26 cellular contexts compared by ENCODE assay signal in genomic region chr12:103952497-103952896, GRCh38. TPM values are rescaled to one million over a fixed set of nuclear protein-coding genes. Genes with fewer than 3 reads are reported as not detected.
DNase-seq lines count a peak whose midpoint lies in the region; ATAC-seq and TF ChIP-seq lines count a peak whose summit lies in the region.
"Had no signal": no experiment of that assay in that cellular context is flagged by ENCODE, and none has a peak within 500 bp of the region (broad histone marks: within the 10 kb centered on the region; RNA-seq: fewer than 3 reads in every experiment).

No MANE protein-coding gene starts in this region.

- H3K9ac ChIP-seq in BLaER1 = 0 out of 2 replicates have a peak overlapping the region, but pooled peaks have one; percentile 12

- no peak overlapping the region for H3K4me3 ChIP-seq in BLaER1
- no peak overlapping the region for H3K4me3 ChIP-seq in CD8-positive, alpha-beta T cell (ENCODE audit: low read depth, low read length)
- H3K4me3 ChIP-seq in mesodermal cell (ENCODE audit: extremely low read depth, insufficient read depth, low read length, poor library complexity, severe bottlenecking) = no peak overlapping the region
- H3K4me3 ChIP-seq: esophagus squamous epithelium, gastroesophageal sphincter, SJCRH30, thoracic aorta had no signal

- peaks cover 71% of the 10 kb centered on the region for H3K36me3 Mint-ChIP-seq in CD8-positive, alpha-beta T cell
- peaks cover 67% of the 10 kb centered on the region for H3K36me3 Mint-ChIP-seq in activated CD8-positive, alpha-beta T cell treated with anti-CD3 and anti-CD28 coated beads for 36 hours (ENCODE audit: low read depth)

- H3K9me3 ChIP-seq in BLaER1 (no peaks in the 10 kb centered on the region), mesodermal cell (ENCODE audit: control insufficient read depth, low read length) (no peaks in the 10 kb centered on the region)
- no peaks in the 10 kb centered on the region for H3K9me3 ChIP-seq in CD8-positive, alpha-beta T cell (ENCODE audit: low read length)
- H3K9me3 ChIP-seq: Caco-2, esophagus squamous epithelium, gastroesophageal sphincter, SJCRH30, thoracic aorta had no signal

- no peaks in the 10 kb centered on the region for H3K27me3 Mint-ChIP-seq in CD8-positive, alpha-beta T cell (ENCODE audit: low read depth)
- no peaks in the 10 kb centered on the region for H3K27me3 Mint-ChIP-seq in activated CD8-positive, alpha-beta T cell treated with anti-CD3 and anti-CD28 coated beads for 36 hours
- H3K27me3 Mint-ChIP-seq: effector memory CD8-positive, alpha-beta T cell; naive B cell had no signal

- H3K27ac ChIP-seq in BLaER1 = no peak overlapping the region
- no peak overlapping the region for H3K27ac ChIP-seq in CD8-positive, alpha-beta T cell (ENCODE audit: low read depth, low read length)
- H3K27ac ChIP-seq in mesodermal cell (ENCODE audit: low read depth, low read length, severe bottlenecking) = peak overlapping the region; percentile 6
- H3K27ac ChIP-seq: esophagus squamous epithelium, gastroesophageal sphincter, SJCRH30, thoracic aorta, VCaP had no signal

- CTCF ChIA-PET in CD8-positive, alpha-beta T cell (lab: Charles Lee) = interaction anchor here (0.7 to 1.2 kb wide), 2 partner anchors 68 to 72 kb away, joined by 3 to 4 read pairs; no protein-coding TSS in a partner anchor
- CTCF ChIA-PET in activated CD8-positive, alpha-beta T cell treated with anti-CD3 and anti-CD28 coated beads for 36 hours (lab: Charles Lee) = interaction anchor here (1.0 to 1.3 kb wide), 2 partner anchors 10 to 16 kb away, joined by 3 to 6 read pairs; no protein-coding TSS in a partner anchor

- H3K27me3 ChIP-seq in BLaER1 = no peaks in the 10 kb centered on the region
- no peaks in the 10 kb centered on the region for H3K27me3 ChIP-seq in CD8-positive, alpha-beta T cell (ENCODE audit: insufficient read depth, low read length)
- H3K27me3 ChIP-seq: esophagus squamous epithelium, gastroesophageal sphincter, SJCRH30 had no signal

- intact Hi-C loops in CD8-positive, alpha-beta T cell (cut with DNase I, micrococcal nuclease) = no loop called here
- intact Hi-C loops in activated CD8-positive, alpha-beta T cell treated with anti-CD3 and anti-CD28 coated beads for 36 hours (cut with micrococcal nuclease) = no loop called here

- POLR2A ChIA-PET in CD8-positive, alpha-beta T cell (lab: Charles Lee) = interaction anchor here (1.0 to 1.1 kb wide), 2 partner anchors 13 to 22 kb away, joined by 3 read pairs; partner anchors contain the start of genes HSP90B1 and TDG
- POLR2A ChIA-PET in activated CD8-positive, alpha-beta T cell treated with anti-CD3 and anti-CD28 coated beads for 36 hours (lab: Charles Lee) = interaction anchor here (1.0 to 7.2 kb wide), 4 partner anchors 13 to 45 kb away, joined by 3 to 56 read pairs (median 26); partner anchors contain the start of genes HSP90B1 and TDG

- no peak for DNase-seq in CD8-positive, alpha-beta T cell
- DNase-seq in activated CD8-positive, alpha-beta T cell treated with anti-CD3 and anti-CD28 coated beads for 36 hours = no peak
- no peak for DNase-seq in COR-L47 (lab: John Stamatoyannopoulos, UW)
- DNase-seq in NCI-H146 treated with DMSO at 0.1 percent for 48 hours (lab: John Stamatoyannopoulos, UW; ENCODE audit: unreplicated experiment) = no peak
- DNase-seq: activated CD8-positive, alpha-beta memory T cell treated with anti-CD3 and anti-CD28 coated beads for 24 hours; activated gamma-delta T cell; Caco-2; effector memory CD8-positive, alpha-beta T cell; esophagus squamous epithelium; H9; mesenchymal stem cell; naive B cell; NCI-H1092 treated with DMSO at 0.1 percent for 48 hours; NCI-H2081; NCI-H510A; NK-92 treated with Interleukin-12 subunit alpha and Interleukin-12 subunit beta, amount 100 ng/mL, for 24 hours; posterior cingulate gyrus; SJCRH30 had no signal

- ATAC-seq in CD8-positive, alpha-beta T cell = no peak
- ATAC-seq in activated CD8-positive, alpha-beta T cell treated with anti-CD3 and anti-CD28 coated beads for 36 hours = peak; percentile 13
- ATAC-seq in GM19397 (IDR thresholded peaks at IDR 0.05; ENCODE audit: unreplicated experiment) = no peak
- ATAC-seq: effector memory CD8-positive, alpha-beta T cell; gastroesophageal sphincter; Panc1; sciatic nerve had no signal

- H3K27ac Mint-ChIP-seq in CD8-positive, alpha-beta T cell = peak overlapping the region; percentile 61
- H3K27ac Mint-ChIP-seq in activated CD8-positive, alpha-beta T cell treated with anti-CD3 and anti-CD28 coated beads for 36 hours = peak overlapping the region; percentile 93

- H3K4me2 ChIP-seq in BLaER1 = no peak overlapping the region

- H3K9me3 Mint-ChIP-seq in CD8-positive, alpha-beta T cell = no peaks in the 10 kb centered on the region
- H3K9me3 Mint-ChIP-seq in activated CD8-positive, alpha-beta T cell treated with anti-CD3 and anti-CD28 coated beads for 36 hours = no peaks in the 10 kb centered on the region
- H3K9me3 Mint-ChIP-seq: effector memory CD8-positive, alpha-beta T cell; H9; naive B cell had no signal

- H3K36me3 ChIP-seq in BLaER1 (peaks cover 78% of the 10 kb centered on the region), mesodermal cell (ENCODE audit: control insufficient read depth, insufficient read depth, low read length) (peaks cover 68% of the 10 kb centered on the region)
- H3K36me3 ChIP-seq in CD8-positive, alpha-beta T cell (ENCODE audit: insufficient read depth, low read length) = peaks cover 31% of the 10 kb centered on the region

- H3K4me3 Mint-ChIP-seq in CD8-positive, alpha-beta T cell = no peak overlapping the region
- H3K4me3 Mint-ChIP-seq in activated CD8-positive, alpha-beta T cell treated with anti-CD3 and anti-CD28 coated beads for 36 hours = no peak overlapping the region
- H3K4me3 Mint-ChIP-seq: effector memory CD8-positive, alpha-beta T cell; H9 had no signal

- no peak for TF ChIP-seq CTCF in CD8-positive, alpha-beta T cell (IDR thresholded peaks at IDR 0.05)
- TF ChIP-seq CTCF in activated CD8-positive, alpha-beta T cell treated with anti-CD3 and anti-CD28 coated beads for 36 hours (IDR thresholded peaks at IDR 0.05) = no peak

- no CpG with 5 or more reads among the region's 1 CpG for WGBS in mesodermal cell (ENCODE audit: insufficient coverage in 2 of 2), 2 experiments

- peaks cover 30% of the 10 kb centered on the region for H3K4me1 Mint-ChIP-seq in CD8-positive, alpha-beta T cell (ENCODE audit: low read depth)
- H3K4me1 Mint-ChIP-seq in activated CD8-positive, alpha-beta T cell treated with anti-CD3 and anti-CD28 coated beads for 36 hours (ENCODE audit: low read depth) = peaks cover 61% of the 10 kb centered on the region

- H4K20me1 ChIP-seq in BLaER1 = peaks cover 36% of the 10 kb centered on the region

- H3K4me1 ChIP-seq in BLaER1 (peaks cover 18% of the 10 kb centered on the region), mesodermal cell (ENCODE audit: control insufficient read depth, insufficient read depth, low read length, poor library complexity, severe bottlenecking) (peaks cover 9% of the 10 kb centered on the region)
- H3K4me1 ChIP-seq in CD8-positive, alpha-beta T cell (ENCODE audit: insufficient read depth, low read length) = peaks cover 20% of the 10 kb centered on the region

RNA-seq across cellular contexts. Expression of gene TDG, which starts 13.2 kb away (rescaled TPM):
- total RNA-seq in CD8-positive, alpha-beta T cell = 10 to 100 TPM; 30.5 to 36.8 TPM
- total RNA-seq in activated CD8-positive, alpha-beta T cell treated with anti-CD3 and anti-CD28 coated beads for 36 hours = 10 to 100 TPM; 37.4 to 37.5 TPM
- polyA plus RNA-seq in mesodermal cell (2013, experiment 1 of 2) = 37.7 TPM
- 39.3 TPM for polyA plus RNA-seq in mesodermal cell (2013, experiment 2 of 2)

RNA-seq across cellular contexts. Expression of gene HSP90B1, which starts 22.3 kb away (rescaled TPM):
- 100 to 1,000 TPM; 173 to 179 TPM for total RNA-seq in CD8-positive, alpha-beta T cell
- total RNA-seq in activated CD8-positive, alpha-beta T cell treated with anti-CD3 and anti-CD28 coated beads for 36 hours = 100 to 1,000 TPM; 412 to 418 TPM
- 1,475 TPM for polyA plus RNA-seq in mesodermal cell (2013, experiment 1 of 2)
- 1,549 TPM for polyA plus RNA-seq in mesodermal cell (2013, experiment 2 of 2)
